ENCODE assay signal across 7 cellular contexts in the genomic region with DNA sequence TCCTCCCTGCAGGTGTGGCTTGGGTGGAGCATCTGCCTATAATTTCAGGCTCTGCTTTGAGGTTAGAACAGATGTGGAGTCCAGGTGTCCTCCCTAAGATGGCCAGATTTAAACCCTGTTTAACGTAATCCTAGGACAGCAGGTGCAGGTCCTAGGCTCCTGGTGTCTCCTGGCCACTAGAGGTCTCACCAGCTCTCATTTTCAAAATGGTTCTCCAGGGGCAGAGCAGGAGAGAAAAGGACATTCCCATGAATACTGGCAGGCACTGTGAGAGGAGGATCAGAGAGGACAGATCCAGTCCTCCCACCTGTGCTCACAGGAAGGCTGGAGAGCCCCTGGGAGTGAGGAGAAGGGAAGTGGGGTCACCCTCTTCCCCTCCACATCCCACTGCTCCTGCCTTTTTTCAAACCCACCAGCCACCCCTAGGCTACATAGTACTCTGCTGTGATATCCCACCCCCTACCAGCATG.
DNase-seq lines count a peak whose midpoint lies in the region; ATAC-seq and TF ChIP-seq lines count a peak whose summit lies in the region.

No MANE protein-coding gene starts in this region.

- H3K27ac ChIP-seq in RWPE2 (ENCODE audit: poor library complexity, severe bottlenecking) (no peak overlapping the region), esophagus (ENCODE audit: low read depth in 2 of 2, low read length in 1 of 2) (peak overlapping the region; percentile 74 to 85)

- H3K9me3 ChIP-seq in RWPE2 (ENCODE audit: severe bottlenecking) (no peaks in the 10 kb centered on the region), esophagus (ENCODE audit: control insufficient read depth in 2 of 2, insufficient read depth in 1 of 2, low read depth in 1 of 2, low read length in 1 of 2) (peaks cover 0 to 1% of the 10 kb centered on the region in 2 donors)

- H3K4me1 ChIP-seq in RWPE2 (ENCODE audit: insufficient read depth, poor library complexity, severe bottlenecking) (peaks cover 2% of the 10 kb centered on the region), esophagus (ENCODE audit: control insufficient read depth in 2 of 2, insufficient read depth in 2 of 2, low read length in 1 of 2) (peaks cover 9 to 34% of the 10 kb centered on the region in 2 donors)

- H3K27me3 ChIP-seq in RWPE2 (ENCODE audit: insufficient read depth, poor library complexity, severe bottlenecking) (no peaks in the 10 kb centered on the region), esophagus (ENCODE audit: control insufficient read depth in 1 of 2, insufficient read depth in 2 of 2, low read length in 2 of 2) (no peaks in the 10 kb centered on the region)

- TF ChIP-seq CTCF in GM10248 (IDR thresholded peaks at IDR 0.05; ENCODE audit: control extremely low read depth, extremely low read depth, low read depth, missing control alignments) (peak; percentile 81), RWPE2 (IDR thresholded peaks at IDR 0.05; ENCODE audit: poor library complexity, severe bottlenecking) (peak; percentile 87), nephron progenitor cell (IDR thresholded peaks at IDR 0.05) (peak; percentile 72)

- H3K4me3 ChIP-seq in RWPE2 (ENCODE audit: severe bottlenecking) (no peak overlapping the region), esophagus (ENCODE audit: low read depth in 1 of 2, low read length in 2 of 2) (no peak overlapping the region)

- no peaks in the 10 kb centered on the region for H3K27me3 Mint-ChIP-seq in nephron progenitor cell (ENCODE audit: low read depth, poor library complexity)

- WGBS in esophagus, 2 donors, result 7 to 10% methylated on average over 1 of the region's 1 CpG

- no peaks in the 10 kb centered on the region for H3K36me3 Mint-ChIP-seq in nephron progenitor cell (ENCODE audit: low read depth)

- H3K4me3 Mint-ChIP-seq in nephron progenitor cell, result no peak overlapping the region

- H3K27ac Mint-ChIP-seq in nephron progenitor cell, result no peak overlapping the region

- CTCF ChIA-PET in GM10248 (lab: Yijun Ruan, JAX), result interaction anchor here (0.7 to 1.6 kb wide), 20 partner anchors 9 to 428 kb away, joined by 3 to 7 read pairs (median 3); no protein-coding TSS in a partner anchor

- no peaks in the 10 kb centered on the region for H3K9me3 Mint-ChIP-seq in nephron progenitor cell

- no peaks in the 10 kb centered on the region for H3K36me3 ChIP-seq in RWPE2 (ENCODE audit: low read depth)
- peaks cover 0 to 11% of the 10 kb centered on the region in 2 donors for H3K36me3 ChIP-seq in esophagus (ENCODE audit: control insufficient read depth in 2 of 2, insufficient read depth in 2 of 2, low read length in 1 of 2)

- DNase-seq in GM10248 (ENCODE audit: extremely low spot score) (peak; percentile 44), MV-4-11 (lab: John Stamatoyannopoulos, UW) (peak; percentile 9), RWPE2 (ENCODE audit: low spot score) (peak; percentile 30), nephron progenitor cell (peak; percentile 52)
- DNase-seq in stimulated activated naive CD4-positive, alpha-beta T cell (lab: John Stamatoyannopoulos, UW), result no peak

- ATAC-seq in RWPE2 (ENCODE audit: low read depth) (peak; percentile 83), HG03439 (IDR thresholded peaks at IDR 0.05; ENCODE audit: unreplicated experiment) (no peak)

- POLR2A ChIA-PET in GM10248 (lab: Yijun Ruan, JAX), result no interaction called here

- H3K4me1 Mint-ChIP-seq in nephron progenitor cell, result peaks cover 40% of the 10 kb centered on the region

Comparison
In these comparisons a context has a peak if more than half of its experiments do, and no peak if none do; other contexts are left out.
1. DNase-seq: peak in GM10248 (single experiment), MV-4-11 (single experiment), RWPE2 (single experiment) and nephron progenitor cell (single experiment); none in stimulated activated naive CD4-positive, alpha-beta T cell (0 of 6).
2. Peak in every context shown above with its lines, with median percentiles within 50 percentile points of each other: CTCF ChIP-seq.